In the genomic region with DNA sequence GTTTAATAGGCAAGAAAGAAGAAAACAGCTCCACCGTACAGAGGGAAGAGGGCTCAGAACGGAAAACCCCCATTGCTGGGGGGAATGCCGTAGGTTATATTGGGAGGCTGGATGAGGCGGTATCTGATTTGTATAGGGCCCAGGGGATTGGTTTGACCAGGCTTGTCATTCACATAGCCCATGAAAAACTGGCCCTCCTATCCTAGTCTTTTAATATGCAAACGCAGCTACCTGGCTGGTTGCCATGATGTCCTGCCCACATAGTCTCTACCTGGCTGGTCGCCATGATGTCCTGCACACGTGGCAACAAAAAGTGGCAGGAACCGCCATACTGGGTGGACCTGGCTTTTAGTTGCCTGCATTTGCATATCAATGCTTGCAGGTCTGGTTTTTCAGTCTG, we compare ENCODE assay signal across 19 cellular contexts.
A peak's percentile ranks its signal among the peaks of the same experiment; 100 is the strongest.
DNase-seq lines count a peak whose midpoint lies in the region; ATAC-seq, FAIRE-seq and TF ChIP-seq lines count a peak whose summit lies in the region.
"Had no signal": no experiment of that assay in that cellular context is flagged by ENCODE, and none has a peak within 500 bp of the region (broad histone marks: within the 10 kb centered on the region; RNA-seq: fewer than 3 reads in every experiment).

No MANE protein-coding gene starts in this region.

- H3K4me3 ChIP-seq in GM12878 = no peak overlapping the region
- H3K4me3 ChIP-seq: breast epithelium, coronary artery, left lung, prostate gland had no signal

- BruUV-seq in GM12878 (replicated peaks; lab: Mats Ljungman, UMichigan) = no TSS peak

- H3K4me1 ChIP-seq in GM12878 (ENCODE audit: control insufficient read depth, insufficient read depth, low read length) = peaks cover 22% of the 10 kb centered on the region
- H3K4me1 ChIP-seq: breast epithelium had no signal

- no peak for FAIRE-seq in GM12878 (lab: Jason Lieb, UNC)
- FAIRE-seq: endometrium had no signal

- CTCF ChIA-PET in GM12878 (lab: Yijun Ruan, JAX) = interaction anchor here (1.5 kb wide), 2 partner anchors 56 to 138 kb away, joined by 4 to 6 read pairs; no protein-coding TSS in a partner anchor

- H3K27me3 ChIP-seq in GM12878 (replicated peaks in 1 of 2; ENCODE audit: control insufficient read depth in 2 of 2, insufficient read depth in 2 of 2, low read length in 1 of 2) = no peaks in the 10 kb centered on the region
- H3K27me3 ChIP-seq: breast epithelium, left lung had no signal

- peaks cover 10% of the 10 kb centered on the region for H3K79me2 ChIP-seq in GM12878 (ENCODE audit: control insufficient read depth, insufficient read depth, low read length)

- no peak overlapping the region for H3K4me3 Mint-ChIP-seq in activated T-helper 2 cell treated with anti-CD3 and anti-CD28 coated beads, Interferon-gamma antibody, Interleukin-2, Interleukin-4, amounts not matched to agents 10 μg/mL and 5 μg/mL and 100 μg/mL, durations not matched to agents 14 hours and 24 hours and 36 hours (ENCODE audit: low read depth)
- H3K4me3 Mint-ChIP-seq: activated naive CD8-positive, alpha-beta T cell treated with anti-CD3 and anti-CD28 coated beads, Interleukin-2, amount 50 U/mL, for 24 hours; activated T-helper 17 cell treated with anti-CD3 and anti-CD28 coated beads, Interleukin-2, amount 50 U/mL, for 72 hours; stimulated activated naive CD8-positive, alpha-beta T cell treated with anti-CD3 and anti-CD28 coated beads, Interleukin-15, Interleukin-2, amounts not matched to agents 100 ng/mL and 50 ng/mL, for 24 hours; type B pancreatic cell had no signal

- no peaks in the 10 kb centered on the region for H4K20me1 ChIP-seq in GM12878 (ENCODE audit: control insufficient read depth, insufficient read depth)

- SMC1A ChIA-PET in GM12878 (lab: Charles Lee; ENCODE audit: uncharacterized antibody, unreplicated experiment) = interaction anchor here (1.1 to 10.1 kb wide), 7 partner anchors 11 to 61 kb away, joined by 3 to 88 read pairs (median 9); no protein-coding TSS in a partner anchor

- no peak overlapping the region for H3K27ac Mint-ChIP-seq in activated T-helper 2 cell treated with anti-CD3 and anti-CD28 coated beads, Interferon-gamma antibody, Interleukin-2, Interleukin-4, amounts not matched to agents 10 μg/mL and 5 μg/mL and 100 μg/mL, durations not matched to agents 14 hours and 24 hours and 36 hours
- H3K27ac Mint-ChIP-seq: activated naive CD8-positive, alpha-beta T cell treated with anti-CD3 and anti-CD28 coated beads, Interleukin-2, amount 50 U/mL, for 24 hours; activated T-helper 17 cell treated with anti-CD3 and anti-CD28 coated beads, Interleukin-2, amount 50 U/mL, for 72 hours; stimulated activated naive CD8-positive, alpha-beta T cell treated with anti-CD3 and anti-CD28 coated beads, Interleukin-15, Interleukin-2, amounts not matched to agents 100 ng/mL and 50 ng/mL, for 24 hours; type B pancreatic cell had no signal

- H3K36me3 ChIP-seq in GM12878 (ENCODE audit: control insufficient read depth in 2 of 2, insufficient read depth in 2 of 2, low read length in 1 of 2) = no peaks in the 10 kb centered on the region; a peak in 1 of 4 replicates
- H3K36me3 ChIP-seq: breast epithelium, left lung, prostate gland had no signal

- 14% methylated on average over 8 of the region's 8 CpGs for WGBS in GM12878 (ENCODE audit: insufficient coverage, insufficient replicate concordance, low lambda C conversion rate, missing lambda C conversion rate)

- H3K9me3 Mint-ChIP-seq in activated T-helper 2 cell treated with anti-CD3 and anti-CD28 coated beads, Interferon-gamma antibody, Interleukin-2, Interleukin-4, amounts not matched to agents 10 μg/mL and 5 μg/mL and 100 μg/mL, durations not matched to agents 14 hours and 24 hours and 36 hours = no peaks in the 10 kb centered on the region
- H3K9me3 Mint-ChIP-seq: activated naive CD8-positive, alpha-beta T cell treated with anti-CD3 and anti-CD28 coated beads, Interleukin-2, amount 50 U/mL, for 24 hours; stimulated activated naive CD8-positive, alpha-beta T cell treated with anti-CD3 and anti-CD28 coated beads, Interleukin-15, Interleukin-2, amounts not matched to agents 100 ng/mL and 50 ng/mL, for 24 hours; type B pancreatic cell had no signal

- no peaks in the 10 kb centered on the region for H3K27me3 Mint-ChIP-seq in activated T-helper 2 cell treated with anti-CD3 and anti-CD28 coated beads, Interferon-gamma antibody, Interleukin-2, Interleukin-4, amounts not matched to agents 10 μg/mL and 5 μg/mL and 100 μg/mL, durations not matched to agents 14 hours and 24 hours and 36 hours (ENCODE audit: low read depth)
- H3K27me3 Mint-ChIP-seq: activated naive CD8-positive, alpha-beta T cell treated with anti-CD3 and anti-CD28 coated beads, Interleukin-2, amount 50 U/mL, for 24 hours; activated T-helper 17 cell treated with anti-CD3 and anti-CD28 coated beads, Interleukin-2, amount 50 U/mL, for 72 hours; stimulated activated naive CD8-positive, alpha-beta T cell treated with anti-CD3 and anti-CD28 coated beads, Interleukin-15, Interleukin-2, amounts not matched to agents 100 ng/mL and 50 ng/mL, for 24 hours; type B pancreatic cell had no signal

- H3K36me3 Mint-ChIP-seq in activated T-helper 2 cell treated with anti-CD3 and anti-CD28 coated beads, Interferon-gamma antibody, Interleukin-2, Interleukin-4, amounts not matched to agents 10 μg/mL and 5 μg/mL and 100 μg/mL, durations not matched to agents 14 hours and 24 hours and 36 hours (ENCODE audit: low read depth) = no peaks in the 10 kb centered on the region
- H3K36me3 Mint-ChIP-seq: type B pancreatic cell had no signal

- peak overlapping the region; percentile 27 for H3K27ac ChIP-seq in GM12878 (ENCODE audit: control insufficient read depth, insufficient read depth)
- H3K27ac ChIP-seq: breast epithelium, coronary artery, left lung, prostate gland had no signal

- no peak for TF ChIP-seq RAD21 in GM12878 (IDR thresholded peaks at IDR 0.05; ENCODE audit: insufficient read depth, low read depth, low read length)

- H3K4me1 Mint-ChIP-seq in activated T-helper 2 cell treated with anti-CD3 and anti-CD28 coated beads, Interferon-gamma antibody, Interleukin-2, Interleukin-4, amounts not matched to agents 10 μg/mL and 5 μg/mL and 100 μg/mL, durations not matched to agents 14 hours and 24 hours and 36 hours (ENCODE audit: low read depth) = no peaks in the 10 kb centered on the region
- H3K4me1 Mint-ChIP-seq: activated naive CD8-positive, alpha-beta T cell treated with anti-CD3 and anti-CD28 coated beads, Interleukin-2, amount 50 U/mL, for 24 hours; activated T-helper 17 cell treated with anti-CD3 and anti-CD28 coated beads, Interleukin-2, amount 50 U/mL, for 72 hours had no signal

- no peak for TF ChIP-seq CTCF in GM12878 (IDR thresholded peaks at IDR 0.05 in 2 of 3, conservative IDR thresholded peaks at IDR 0.05 in 1 of 3; ENCODE audit: control insufficient read depth in 2 of 3, extremely low read depth in 1 of 3, insufficient read depth in 1 of 3, low read depth in 3 of 3, low read length in 3 of 3)

- no peak for TF ChIP-seq POLR2A in GM12878 (IDR thresholded peaks at IDR 0.05; ENCODE audit: low read depth, low read length)

- peak overlapping the region; percentile 20; the same call in 1 of the 2 replicates for H2AFZ ChIP-seq in GM12878 (ENCODE audit: control insufficient read depth, low read depth, low read length)

- intact Hi-C loops in GM12878 (cut with micrococcal nuclease; ENCODE audit: unreplicated experiment) = no loop called here
- intact Hi-C loops in activated T-helper 2 cell treated with anti-CD3 and anti-CD28 coated beads, Interferon-gamma antibody, Interleukin-2, Interleukin-4, amounts not matched to agents 10 μg/mL and 5 μg/mL and 100 μg/mL, durations not matched to agents 14 hours and 24 hours and 36 hours (cut with micrococcal nuclease) = no loop called here

- POLR2A ChIA-PET in GM12878 (lab: Charles Lee) = interaction anchor here (0.9 to 2.0 kb wide), 4 partner anchors 14 to 80 kb away, joined by 3 to 6 read pairs (median 5); no protein-coding TSS in a partner anchor

- no peaks in the 10 kb centered on the region for H3K9me3 ChIP-seq in GM12878 (replicated peaks; ENCODE audit: control insufficient read depth, insufficient read depth, low read length)
- H3K9me3 ChIP-seq: breast epithelium, left lung, prostate gland had no signal

- no peak overlapping the region; the same call in 1 of the 2 replicates for H3K4me2 ChIP-seq in GM12878 (ENCODE audit: control insufficient read depth, insufficient read depth)

- in situ Hi-C loops in GM12878 (cut with MboI) = no loop called here

- no peak for TF ChIP-seq EP300 in GM12878 (IDR thresholded peaks at IDR 0.05; ENCODE audit: borderline replicate concordance in 1 of 2, control insufficient read depth in 1 of 2, low read depth in 2 of 2, low read length in 2 of 2)

- RAD21 ChIA-PET in GM12878 (lab: Charles Lee; ENCODE audit: unreplicated experiment) = interaction anchor here (1.0 to 5.5 kb wide), 5 partner anchors 13 to 142 kb away, joined by 3 to 27 read pairs (median 6); no protein-coding TSS in a partner anchor

- H3K9ac ChIP-seq in GM12878 (ENCODE audit: control insufficient read depth, insufficient read depth, low read length) = no peak overlapping the region

- DNase-seq in ELF-1 (ENCODE audit: low read depth, low spot score) = peak; percentile 62
- peak; percentile 82 for DNase-seq in NCI-H2029 (lab: John Stamatoyannopoulos, UW)
- no peak for DNase-seq in GM12878 (ENCODE audit: low read depth, low spot score)
- no peak for DNase-seq in HK-2 (ENCODE audit: unreplicated experiment)
- no peak for DNase-seq in activated T-helper 2 cell treated with anti-CD3 and anti-CD28 coated beads, Interferon-gamma antibody, Interleukin-2, Interleukin-4, amounts not matched to agents 10 μg/mL and 5 μg/mL and 100 μg/mL, durations not matched to agents 14 hours and 24 hours and 36 hours (ENCODE audit: low spot score)
- DNase-seq: activated CD4-positive, CD25-positive, alpha-beta regulatory T cell treated with anti-CD3 and anti-CD28 coated beads, Interleukin-2, amount 50 U/mL, for 72 hours; activated naive CD8-positive, alpha-beta T cell treated with anti-CD3 and anti-CD28 coated beads, Interleukin-2, amount 50 U/mL, for 24 hours; left lung; NCI-H1694 treated with DMSO at 0.1 percent for 48 hours; NCI-H774 had no signal

- ATAC-seq in GM21360 (IDR thresholded peaks at IDR 0.05; ENCODE audit: unreplicated experiment) (peak; percentile 39), GM12878 (peak; percentile 70), GM21737 (IDR thresholded peaks at IDR 0.05; ENCODE audit: unreplicated experiment) (no peak)
- ATAC-seq: activated naive CD8-positive, alpha-beta T cell treated with anti-CD3 and anti-CD28 coated beads, Interleukin-2, amount 50 U/mL, for 24 hours; activated T-helper 17 cell treated with anti-CD3 and anti-CD28 coated beads, Interleukin-2, amount 50 U/mL, for 72 hours; left lung had no signal

TF ChIP-seq in GM12878, 131 proteins besides CTCF, POLR2A, EP300 and RAD21 (continues in another document):
- TF ChIP-seq POU2F2 (IDR thresholded peaks at IDR 0.05; ENCODE audit: borderline replicate concordance, low read depth, low read length) (peak; percentile 90; the same call in 1 of the 3 replicates), IKZF1 (conservative IDR thresholded peaks at IDR 0.05) (peak; percentile 40), GATAD2B (conservative IDR thresholded peaks at IDR 0.05; ENCODE audit: low read depth) (0 out of 2 replicates have a peak, but pooled peaks have one; percentile 48)

Comparison
In these comparisons a context has a peak if more than half of its experiments do, and no peak if none do; other contexts are left out.
1. DNase-seq: peak in ELF-1 (single experiment) and NCI-H2029 (single experiment); none in GM12878 (single experiment), HK-2 (single experiment) and activated T-helper 2 cell treated with anti-CD3 and anti-CD28 coated beads, Interferon-gamma antibody, Interleukin-2, Interleukin-4, amounts not matched to agents 10 μg/mL and 5 μg/mL and 100 μg/mL, durations not matched to agents 14 hours and 24 hours and 36 hours (single experiment).